In genomic region chr1:27601771-27602509, GRCh38 we compare ENCODE assay signal across 1 cellular context.
TF ChIP-seq lines count a peak whose summit lies in the region.

No MANE protein-coding gene starts in this region.

TF ChIP-seq in HepG2, 621 proteins besides CTCF, POLR2A, EP300 and RAD21:
- TF ChIP-seq ZFY (CRISPR knock-in tag; IDR thresholded peaks at IDR 0.05) (0 out of 2 replicates have a peak, but pooled peaks have one; percentile 24), HDAC1 (CRISPR knock-in tag; IDR thresholded peaks at IDR 0.05) (peak; percentile 43; the same call in 1 of the 2 replicates), PATZ1 (CRISPR knock-in tag; IDR thresholded peaks at IDR 0.05) (peak; percentile 60), ZFX (CRISPR knock-in tag; IDR thresholded peaks at IDR 0.05; ENCODE audit: low read depth) (peak; percentile 36; the same call in 1 of the 2 replicates), SALL1 (CRISPR knock-in tag; IDR thresholded peaks at IDR 0.05) (peak; percentile 29), UBTF (CRISPR knock-in tag; IDR thresholded peaks at IDR 0.05) (0 out of 2 replicates have a peak, but pooled peaks have one; percentile 24), ZNF850 (CRISPR knock-in tag; conservative IDR thresholded peaks at IDR 0.05) (no peak), HMGXB4 (CRISPR knock-in tag; IDR thresholded peaks at IDR 0.05; ENCODE audit: borderline replicate concordance in 1 of 2, low read depth in 1 of 2) (0 out of 4 replicates have a peak, but pooled peaks of 1 of the 2 experiments have one; percentile 31), HIC2 (CRISPR knock-in tag; IDR thresholded peaks at IDR 0.05; ENCODE audit: low read depth) (peak; percentile 63; the same call in 1 of the 2 replicates), ZNF350 (CRISPR knock-in tag; IDR thresholded peaks at IDR 0.05; ENCODE audit: borderline replicate concordance, low read depth) (peak; percentile 28; the same call in 1 of the 2 replicates), KDM5B (CRISPR knock-in tag; IDR thresholded peaks at IDR 0.05; ENCODE audit: borderline replicate concordance) (0 out of 2 replicates have a peak, but pooled peaks have one; percentile 21), RFX1 (IDR thresholded peaks at IDR 0.05) (no peak), FLYWCH1 (CRISPR knock-in tag; IDR thresholded peaks at IDR 0.05) (no peak), TCF7 (IDR thresholded peaks at IDR 0.05; ENCODE audit: low read depth) (no peak), SMYD3 (CRISPR knock-in tag; IDR thresholded peaks at IDR 0.05) (no peak), NR2C2 (CRISPR knock-in tag; IDR thresholded peaks at IDR 0.05; ENCODE audit: borderline replicate concordance) (peak; percentile 22; the same call in 1 of the 2 replicates), ZNF574 (CRISPR knock-in tag; IDR thresholded peaks at IDR 0.05) (0 out of 2 replicates have a peak, but pooled peaks have one; percentile 19), ZNF274 (CRISPR knock-in tag; IDR thresholded peaks at IDR 0.05) (0 out of 2 replicates have a peak, but pooled peaks have one; percentile 21), HNRNPL (IDR thresholded peaks at IDR 0.05; ENCODE audit: low read depth, low read length) (peak; percentile 95), FOXK2 (IDR thresholded peaks at IDR 0.05) (no peak), PAXIP1 (CRISPR knock-in tag; conservative IDR thresholded peaks at IDR 0.05) (0 out of 2 replicates have a peak, but pooled peaks have one; percentile 21), HES4 (CRISPR knock-in tag; IDR thresholded peaks at IDR 0.05; ENCODE audit: borderline replicate concordance) (no peak), ETV6 (CRISPR knock-in tag; conservative IDR thresholded peaks at IDR 0.05) (no peak), MTA1 (CRISPR knock-in tag; IDR thresholded peaks at IDR 0.05; ENCODE audit: borderline replicate concordance) (0 out of 2 replicates have a peak, but pooled peaks have one; percentile 19), EED (CRISPR knock-in tag; IDR thresholded peaks at IDR 0.05) (0 out of 2 replicates have a peak, but pooled peaks have one; percentile 12), ZNF619 (CRISPR knock-in tag; IDR thresholded peaks at IDR 0.05) (0 out of 2 replicates have a peak, but pooled peaks have one; percentile 47), ZNF430 (CRISPR knock-in tag; IDR thresholded peaks at IDR 0.05) (0 out of 2 replicates have a peak, but pooled peaks have one; percentile 32), GABPB1 (CRISPR knock-in tag; IDR thresholded peaks at IDR 0.05) (peak; percentile 18; the same call in 1 of the 2 replicates), ZNF263 (CRISPR knock-in tag; IDR thresholded peaks at IDR 0.05) (peak; percentile 90), ZNF687 (CRISPR knock-in tag; IDR thresholded peaks at IDR 0.05) (peak; percentile 63), ZNF556 (CRISPR knock-in tag; IDR thresholded peaks at IDR 0.05; ENCODE audit: borderline replicate concordance) (no peak), NFYB (CRISPR knock-in tag; IDR thresholded peaks at IDR 0.05) (no peak)
